1 cellular context compared by ENCODE assay signal in genomic region chr2:157466764-157467163, GRCh38.
TF ChIP-seq lines count a peak whose summit lies in the region.

No MANE protein-coding gene starts in this region.

TF ChIP-seq in GM12878, 131 proteins besides CTCF, POLR2A, EP300 and RAD21 (continued from another document and continues in another):
- TF ChIP-seq CEBPZ (IDR thresholded peaks at IDR 0.05; ENCODE audit: low read depth, low read length) (no peak), ZNF687 (IDR thresholded peaks at IDR 0.05) (no peak), ZNF592 (IDR thresholded peaks at IDR 0.05) (no peak), ZBTB40 (IDR thresholded peaks at IDR 0.05; ENCODE audit: borderline replicate concordance) (no peak), CREM (IDR thresholded peaks at IDR 0.05; ENCODE audit: low read depth) (peak; percentile 40; the same call in 1 of the 2 replicates), SMAD1 (IDR thresholded peaks at IDR 0.05; ENCODE audit: low read depth, partially characterized antibody) (no peak), IRF3 (IDR thresholded peaks at IDR 0.05) (no peak), ZNF217 (IDR thresholded peaks at IDR 0.05) (no peak), ELK1 (IDR thresholded peaks at IDR 0.05; ENCODE audit: low read depth, low read length) (no peak), RELB (IDR thresholded peaks at IDR 0.05; ENCODE audit: low read depth) (peak; percentile 65), ASH2L (IDR thresholded peaks at IDR 0.05; ENCODE audit: borderline replicate concordance, low read depth) (no peak), ZBTB33 (IDR thresholded peaks at IDR 0.05) (no peak), MXI1 (IDR thresholded peaks at IDR 0.05; ENCODE audit: low read depth, low read length) (no peak), RUNX3 (IDR thresholded peaks at IDR 0.05; ENCODE audit: low read length) (peak; percentile 72; the same call in 1 of the 2 replicates), ATF3 (IDR thresholded peaks at IDR 0.05; ENCODE audit: borderline replicate concordance, extremely low read depth, low read depth, low read length) (no peak), POLR2AphosphoS5 (IDR thresholded peaks at IDR 0.05; ENCODE audit: low read length) (no peak), JUND (IDR thresholded peaks at IDR 0.05; ENCODE audit: low read depth, low read length) (no peak), E2F8 (IDR thresholded peaks at IDR 0.05; ENCODE audit: low read depth, partially characterized antibody) (no peak), ZNF24 (IDR thresholded peaks at IDR 0.05) (no peak), RBBP5 (conservative IDR thresholded peaks at IDR 0.05) (no peak)
